In genomic region chr11:66891849-66892660, GRCh38 we compare ENCODE assay signal across 1 cellular context.
TF ChIP-seq lines count a peak whose summit lies in the region.

No MANE protein-coding gene starts in this region.

TF ChIP-seq in HepG2, 621 proteins besides CTCF, POLR2A, EP300 and RAD21 (continued from another document and continues in another):
- TF ChIP-seq ZNF777 (CRISPR knock-in tag; IDR thresholded peaks at IDR 0.05) = no peak
- TF ChIP-seq ZNF557 (CRISPR knock-in tag; IDR thresholded peaks at IDR 0.05) = no peak
- no peak for TF ChIP-seq ZNF713 (CRISPR knock-in tag; IDR thresholded peaks at IDR 0.05)
- TF ChIP-seq, protein P1, sequence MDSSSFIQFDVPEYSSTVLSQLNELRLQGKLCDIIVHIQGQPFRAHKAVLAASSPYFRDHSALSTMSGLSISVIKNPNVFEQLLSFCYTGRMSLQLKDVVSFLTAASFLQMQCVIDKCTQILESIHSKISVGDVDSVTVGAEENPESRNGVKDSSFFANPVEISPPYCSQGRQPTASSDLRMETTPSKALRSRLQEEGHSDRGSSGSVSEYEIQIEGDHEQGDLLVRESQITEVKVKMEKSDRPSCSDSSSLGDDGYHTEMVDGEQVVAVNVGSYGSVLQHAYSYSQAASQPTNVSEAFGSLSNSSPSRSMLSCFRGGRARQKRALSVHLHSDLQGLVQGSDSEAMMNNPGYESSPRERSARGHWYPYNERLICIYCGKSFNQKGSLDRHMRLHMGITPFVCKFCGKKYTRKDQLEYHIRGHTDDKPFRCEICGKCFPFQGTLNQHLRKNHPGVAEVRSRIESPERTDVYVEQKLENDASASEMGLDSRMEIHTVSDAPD (CRISPR knock-in tag; IDR thresholded peaks at IDR 0.05) = 0 out of 2 replicates have a peak, but pooled peaks have one; percentile 34
- TF ChIP-seq, protein P2, sequence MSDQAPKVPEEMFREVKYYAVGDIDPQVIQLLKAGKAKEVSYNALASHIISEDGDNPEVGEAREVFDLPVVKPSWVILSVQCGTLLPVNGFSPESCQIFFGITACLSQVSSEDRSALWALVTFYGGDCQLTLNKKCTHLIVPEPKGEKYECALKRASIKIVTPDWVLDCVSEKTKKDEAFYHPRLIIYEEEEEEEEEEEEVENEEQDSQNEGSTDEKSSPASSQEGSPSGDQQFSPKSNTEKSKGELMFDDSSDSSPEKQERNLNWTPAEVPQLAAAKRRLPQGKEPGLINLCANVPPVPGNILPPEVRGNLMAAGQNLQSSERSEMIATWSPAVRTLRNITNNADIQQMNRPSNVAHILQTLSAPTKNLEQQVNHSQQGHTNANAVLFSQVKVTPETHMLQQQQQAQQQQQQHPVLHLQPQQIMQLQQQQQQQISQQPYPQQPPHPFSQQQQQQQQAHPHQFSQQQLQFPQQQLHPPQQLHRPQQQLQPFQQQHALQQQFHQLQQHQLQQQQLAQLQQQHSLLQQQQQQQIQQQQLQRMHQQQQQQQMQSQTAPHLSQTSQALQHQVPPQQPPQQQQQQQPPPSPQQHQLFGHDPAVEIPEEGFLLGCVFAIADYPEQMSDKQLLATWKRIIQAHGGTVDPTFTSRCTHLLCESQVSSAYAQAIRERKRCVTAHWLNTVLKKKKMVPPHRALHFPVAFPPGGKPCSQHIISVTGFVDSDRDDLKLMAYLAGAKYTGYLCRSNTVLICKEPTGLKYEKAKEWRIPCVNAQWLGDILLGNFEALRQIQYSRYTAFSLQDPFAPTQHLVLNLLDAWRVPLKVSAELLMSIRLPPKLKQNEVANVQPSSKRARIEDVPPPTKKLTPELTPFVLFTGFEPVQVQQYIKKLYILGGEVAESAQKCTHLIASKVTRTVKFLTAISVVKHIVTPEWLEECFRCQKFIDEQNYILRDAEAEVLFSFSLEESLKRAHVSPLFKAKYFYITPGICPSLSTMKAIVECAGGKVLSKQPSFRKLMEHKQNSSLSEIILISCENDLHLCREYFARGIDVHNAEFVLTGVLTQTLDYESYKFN (CRISPR knock-in tag; conservative IDR thresholded peaks at IDR 0.05) = peak; percentile 52; the same call in 1 of the 2 replicates
- 0 out of 2 replicates have a peak, but pooled peaks have one; percentile 33 for TF ChIP-seq DRAP1 (CRISPR knock-in tag; IDR thresholded peaks at IDR 0.05)
- TF ChIP-seq STAG1 (CRISPR knock-in tag; IDR thresholded peaks at IDR 0.05) = peak; percentile 34; the same call in 1 of the 2 replicates
- TF ChIP-seq, protein P3, sequence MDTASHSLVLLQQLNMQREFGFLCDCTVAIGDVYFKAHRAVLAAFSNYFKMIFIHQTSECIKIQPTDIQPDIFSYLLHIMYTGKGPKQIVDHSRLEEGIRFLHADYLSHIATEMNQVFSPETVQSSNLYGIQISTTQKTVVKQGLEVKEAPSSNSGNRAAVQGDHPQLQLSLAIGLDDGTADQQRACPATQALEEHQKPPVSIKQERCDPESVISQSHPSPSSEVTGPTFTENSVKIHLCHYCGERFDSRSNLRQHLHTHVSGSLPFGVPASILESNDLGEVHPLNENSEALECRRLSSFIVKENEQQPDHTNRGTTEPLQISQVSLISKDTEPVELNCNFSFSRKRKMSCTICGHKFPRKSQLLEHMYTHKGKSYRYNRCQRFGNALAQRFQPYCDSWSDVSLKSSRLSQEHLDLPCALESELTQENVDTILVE (CRISPR knock-in tag; IDR thresholded peaks at IDR 0.05) = 0 out of 2 replicates have a peak, but pooled peaks have one; percentile 35
- TF ChIP-seq, protein P4, sequence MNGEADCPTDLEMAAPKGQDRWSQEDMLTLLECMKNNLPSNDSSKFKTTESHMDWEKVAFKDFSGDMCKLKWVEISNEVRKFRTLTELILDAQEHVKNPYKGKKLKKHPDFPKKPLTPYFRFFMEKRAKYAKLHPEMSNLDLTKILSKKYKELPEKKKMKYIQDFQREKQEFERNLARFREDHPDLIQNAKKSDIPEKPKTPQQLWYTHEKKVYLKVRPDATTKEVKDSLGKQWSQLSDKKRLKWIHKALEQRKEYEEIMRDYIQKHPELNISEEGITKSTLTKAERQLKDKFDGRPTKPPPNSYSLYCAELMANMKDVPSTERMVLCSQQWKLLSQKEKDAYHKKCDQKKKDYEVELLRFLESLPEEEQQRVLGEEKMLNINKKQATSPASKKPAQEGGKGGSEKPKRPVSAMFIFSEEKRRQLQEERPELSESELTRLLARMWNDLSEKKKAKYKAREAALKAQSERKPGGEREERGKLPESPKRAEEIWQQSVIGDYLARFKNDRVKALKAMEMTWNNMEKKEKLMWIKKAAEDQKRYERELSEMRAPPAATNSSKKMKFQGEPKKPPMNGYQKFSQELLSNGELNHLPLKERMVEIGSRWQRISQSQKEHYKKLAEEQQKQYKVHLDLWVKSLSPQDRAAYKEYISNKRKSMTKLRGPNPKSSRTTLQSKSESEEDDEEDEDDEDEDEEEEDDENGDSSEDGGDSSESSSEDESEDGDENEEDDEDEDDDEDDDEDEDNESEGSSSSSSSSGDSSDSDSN (CRISPR knock-in tag; IDR thresholded peaks at IDR 0.05) = 0 out of 2 replicates have a peak, but pooled peaks have one; percentile 19
- TF ChIP-seq, protein P5, sequence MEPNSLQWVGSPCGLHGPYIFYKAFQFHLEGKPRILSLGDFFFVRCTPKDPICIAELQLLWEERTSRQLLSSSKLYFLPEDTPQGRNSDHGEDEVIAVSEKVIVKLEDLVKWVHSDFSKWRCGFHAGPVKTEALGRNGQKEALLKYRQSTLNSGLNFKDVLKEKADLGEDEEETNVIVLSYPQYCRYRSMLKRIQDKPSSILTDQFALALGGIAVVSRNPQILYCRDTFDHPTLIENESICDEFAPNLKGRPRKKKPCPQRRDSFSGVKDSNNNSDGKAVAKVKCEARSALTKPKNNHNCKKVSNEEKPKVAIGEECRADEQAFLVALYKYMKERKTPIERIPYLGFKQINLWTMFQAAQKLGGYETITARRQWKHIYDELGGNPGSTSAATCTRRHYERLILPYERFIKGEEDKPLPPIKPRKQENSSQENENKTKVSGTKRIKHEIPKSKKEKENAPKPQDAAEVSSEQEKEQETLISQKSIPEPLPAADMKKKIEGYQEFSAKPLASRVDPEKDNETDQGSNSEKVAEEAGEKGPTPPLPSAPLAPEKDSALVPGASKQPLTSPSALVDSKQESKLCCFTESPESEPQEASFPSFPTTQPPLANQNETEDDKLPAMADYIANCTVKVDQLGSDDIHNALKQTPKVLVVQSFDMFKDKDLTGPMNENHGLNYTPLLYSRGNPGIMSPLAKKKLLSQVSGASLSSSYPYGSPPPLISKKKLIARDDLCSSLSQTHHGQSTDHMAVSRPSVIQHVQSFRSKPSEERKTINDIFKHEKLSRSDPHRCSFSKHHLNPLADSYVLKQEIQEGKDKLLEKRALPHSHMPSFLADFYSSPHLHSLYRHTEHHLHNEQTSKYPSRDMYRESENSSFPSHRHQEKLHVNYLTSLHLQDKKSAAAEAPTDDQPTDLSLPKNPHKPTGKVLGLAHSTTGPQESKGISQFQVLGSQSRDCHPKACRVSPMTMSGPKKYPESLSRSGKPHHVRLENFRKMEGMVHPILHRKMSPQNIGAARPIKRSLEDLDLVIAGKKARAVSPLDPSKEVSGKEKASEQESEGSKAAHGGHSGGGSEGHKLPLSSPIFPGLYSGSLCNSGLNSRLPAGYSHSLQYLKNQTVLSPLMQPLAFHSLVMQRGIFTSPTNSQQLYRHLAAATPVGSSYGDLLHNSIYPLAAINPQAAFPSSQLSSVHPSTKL (CRISPR knock-in tag; IDR thresholded peaks at IDR 0.05) = peak; percentile 70
- TF ChIP-seq HDAC1 (CRISPR knock-in tag; IDR thresholded peaks at IDR 0.05) = peak; percentile 30; the same call in 1 of the 2 replicates
- TF ChIP-seq ATF3 (CRISPR knock-in tag; IDR thresholded peaks at IDR 0.05) = peak; percentile 92
- TF ChIP-seq BHLHE40 (IDR thresholded peaks at IDR 0.05; ENCODE audit: low read length) = peak; percentile 89
- no peak for TF ChIP-seq SP140L (CRISPR knock-in tag; IDR thresholded peaks at IDR 0.05; ENCODE audit: borderline replicate concordance)
- TF ChIP-seq TARDBP (CRISPR knock-in tag; IDR thresholded peaks at IDR 0.05) = peak; percentile 72; the same call in 1 of the 2 replicates
- TF ChIP-seq, protein P6, sequence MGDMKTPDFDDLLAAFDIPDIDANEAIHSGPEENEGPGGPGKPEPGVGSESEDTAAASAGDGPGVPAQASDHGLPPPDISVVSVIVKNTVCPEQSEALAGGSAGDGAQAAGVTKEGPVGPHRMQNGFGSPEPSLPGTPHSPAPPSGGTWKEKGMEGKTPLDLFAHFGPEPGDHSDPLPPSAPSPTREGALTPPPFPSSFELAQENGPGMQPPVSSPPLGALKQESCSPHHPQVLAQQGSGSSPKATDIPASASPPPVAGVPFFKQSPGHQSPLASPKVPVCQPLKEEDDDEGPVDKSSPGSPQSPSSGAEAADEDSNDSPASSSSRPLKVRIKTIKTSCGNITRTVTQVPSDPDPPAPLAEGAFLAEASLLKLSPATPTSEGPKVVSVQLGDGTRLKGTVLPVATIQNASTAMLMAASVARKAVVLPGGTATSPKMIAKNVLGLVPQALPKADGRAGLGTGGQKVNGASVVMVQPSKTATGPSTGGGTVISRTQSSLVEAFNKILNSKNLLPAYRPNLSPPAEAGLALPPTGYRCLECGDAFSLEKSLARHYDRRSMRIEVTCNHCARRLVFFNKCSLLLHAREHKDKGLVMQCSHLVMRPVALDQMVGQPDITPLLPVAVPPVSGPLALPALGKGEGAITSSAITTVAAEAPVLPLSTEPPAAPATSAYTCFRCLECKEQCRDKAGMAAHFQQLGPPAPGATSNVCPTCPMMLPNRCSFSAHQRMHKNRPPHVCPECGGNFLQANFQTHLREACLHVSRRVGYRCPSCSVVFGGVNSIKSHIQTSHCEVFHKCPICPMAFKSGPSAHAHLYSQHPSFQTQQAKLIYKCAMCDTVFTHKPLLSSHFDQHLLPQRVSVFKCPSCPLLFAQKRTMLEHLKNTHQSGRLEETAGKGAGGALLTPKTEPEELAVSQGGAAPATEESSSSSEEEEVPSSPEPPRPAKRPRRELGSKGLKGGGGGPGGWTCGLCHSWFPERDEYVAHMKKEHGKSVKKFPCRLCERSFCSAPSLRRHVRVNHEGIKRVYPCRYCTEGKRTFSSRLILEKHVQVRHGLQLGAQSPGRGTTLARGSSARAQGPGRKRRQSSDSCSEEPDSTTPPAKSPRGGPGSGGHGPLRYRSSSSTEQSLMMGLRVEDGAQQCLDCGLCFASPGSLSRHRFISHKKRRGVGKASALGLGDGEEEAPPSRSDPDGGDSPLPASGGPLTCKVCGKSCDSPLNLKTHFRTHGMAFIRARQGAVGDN (CRISPR knock-in tag; IDR thresholded peaks at IDR 0.05) = peak; percentile 58
- no peak for TF ChIP-seq ZBED4 (CRISPR knock-in tag; IDR thresholded peaks at IDR 0.05; ENCODE audit: borderline replicate concordance)
- no peak; the same call in 1 of the 2 replicates for TF ChIP-seq GABPB1 (CRISPR knock-in tag; IDR thresholded peaks at IDR 0.05)
- peak; percentile 84 for TF ChIP-seq JUN (CRISPR knock-in tag; IDR thresholded peaks at IDR 0.05)
- TF ChIP-seq KMT2A (CRISPR knock-in tag; IDR thresholded peaks at IDR 0.05) = no peak
- TF ChIP-seq ZNF609 (CRISPR knock-in tag; IDR thresholded peaks at IDR 0.05; ENCODE audit: borderline replicate concordance) = peak; percentile 17; the same call in 1 of the 2 replicates
